ENCODE assay signal across 25 cellular contexts in genomic region chr7:16579216-16579615, GRCh38. TPM values are rescaled to one million over a fixed set of nuclear protein-coding genes. Genes with fewer than 3 reads are reported as not detected.
"Had no signal": no experiment of that assay in that cellular context is flagged by ENCODE, and none has a peak within 500 bp of the region (broad histone marks: within the 10 kb centered on the region; RNA-seq: fewer than 3 reads in every experiment).

No MANE protein-coding gene starts in this region.

- H3K27me3 ChIP-seq: adrenal gland, breast epithelium had no signal

- H3K27ac ChIP-seq: adrenal gland, breast epithelium, coronary artery, lower lobe of right lung had no signal

- H3K9me3 ChIP-seq: adrenal gland, breast epithelium, lower lobe of right lung had no signal

- DNase-seq: activated CD4-positive, CD25-positive, alpha-beta regulatory T cell treated with anti-CD3 and anti-CD28 coated beads, Interleukin-2, amount 50 U/mL, for 72 hours; activated CD8-positive, alpha-beta memory T cell treated with anti-CD3 and anti-CD28 coated beads for 24 hours; activated gamma-delta T cell treated with Interleukin-2 at 50 U/mL for 16 hours; adrenal gland; foreskin melanocyte; hypothalamus; islet precursor cell; left colon; lower lobe of right lung; natural killer cell; retina; stimulated activated CD4-positive, alpha-beta T cell treated with anti-CD3 and anti-CD28 coated beads, Interleukin-12 subunit alpha, Interleukin-12 subunit beta, amount 100 ng/mL, for 4 hours; stimulated activated CD4-positive, alpha-beta T cell treated with anti-CD3 and anti-CD28 coated beads, Interleukin-1b, Interleukin-23, amount 100 ng/mL, for 48 hours; stimulated activated CD8-positive, alpha-beta memory T cell treated with anti-CD3 and anti-CD28 coated beads, Interleukin-4, amount 100 ng/mL, for 48 hours; stimulated activated naive CD4-positive, alpha-beta T cell; T1000 had no signal

- H3K4me1 ChIP-seq: adrenal gland, breast epithelium, lower lobe of right lung had no signal

- H3K36me3 ChIP-seq: adrenal gland, breast epithelium, lower lobe of right lung had no signal

- H3K4me3 ChIP-seq: adrenal gland, breast epithelium, coronary artery, lower lobe of right lung had no signal

RNA-seq across cellular contexts. Expression of gene LRRC72, which starts 52.6 kb away (rescaled TPM):
- total RNA-seq: activated naive CD4-positive, alpha-beta T cell treated with anti-CD3 and anti-CD28 coated beads, Interleukin-2, amount 50 U/mL, for 72 hours; adrenal gland; astrocyte; breast epithelium; epithelial cell of proximal tubule; left colon; lower lobe of right lung; mesenteric fat pad; natural killer cell; posterior vena cava; ureter had no signal
- polyA plus RNA-seq: adrenal gland, thymus had no signal
